In genomic region chr19:40445006-40445312, GRCh38 we compare ENCODE assay signal across 8 cellular contexts. TPM values are rescaled to one million over a fixed set of nuclear protein-coding genes. Genes with fewer than 3 reads are reported as not detected.
DNase-seq lines count a peak whose midpoint lies in the region; ATAC-seq and TF ChIP-seq lines count a peak whose summit lies in the region.

No MANE protein-coding gene starts in this region.

- no peaks in the 10 kb centered on the region for H3K9me3 Mint-ChIP-seq in activated CD8-positive, alpha-beta T cell treated with anti-CD3 and anti-CD28 coated beads for 36 hours

- H3K9me3 ChIP-seq in HEK293 (ENCODE audit: control insufficient read depth, insufficient read depth, low read depth, low read length) (no peaks in the 10 kb centered on the region), iPS DF 6.9 (ENCODE audit: control insufficient read depth, insufficient read depth, low read length) (no peaks in the 10 kb centered on the region), spleen (no peaks in the 10 kb centered on the region)

- H3K4me1 ChIP-seq in HEK293 (ENCODE audit: control insufficient read depth, insufficient read depth, low read length) = peaks cover 14% of the 10 kb centered on the region
- H3K4me1 ChIP-seq in iPS DF 6.9 (ENCODE audit: control insufficient read depth, insufficient read depth, low read length) = peaks cover 2% of the 10 kb centered on the region; the same call in 1 of the 2 replicates
- H3K4me1 ChIP-seq in spleen = peaks cover 17 to 42% (median 27%) of the 10 kb centered on the region in 6 donors

- peak overlapping the region; percentile 99 for H3K27ac ChIP-seq in HEK293 (ENCODE audit: extremely low read depth, low read depth, low read length)
- no peak overlapping the region for H3K27ac ChIP-seq in iPS DF 6.9 (ENCODE audit: low read length)
- H3K27ac ChIP-seq in spleen = peak overlapping the region; percentile 92 to 99 (median 96)

- H3K36me3 ChIP-seq in HEK293 (ENCODE audit: control insufficient read depth in 2 of 2, insufficient read depth in 1 of 2, low read length in 2 of 2) (peaks cover 24 to 36% of the 10 kb centered on the region in 2 experiments), iPS DF 6.9 (ENCODE audit: control insufficient read depth, insufficient read depth, low read length) (peaks cover 9% of the 10 kb centered on the region), spleen (peaks cover 0 to 59% (median 24%) of the 10 kb centered on the region in 6 donors)

- H3K4me3 ChIP-seq in HEK293 (ENCODE audit: low read depth, low read length) = peak overlapping the region; percentile 31
- H3K4me3 ChIP-seq in iPS DF 6.9 (ENCODE audit: low read length) = peak overlapping the region; percentile 32; the same call in 1 of the 2 replicates
- peak overlapping the region in 7 of 8 donors; percentile 81 to 95 (median 92) for H3K4me3 ChIP-seq in spleen

- no peak for ATAC-seq in activated CD8-positive, alpha-beta T cell treated with anti-CD3 and anti-CD28 coated beads for 36 hours
- ATAC-seq in GM21381 (IDR thresholded peaks at IDR 0.05; ENCODE audit: unreplicated experiment) = no peak
- ATAC-seq in HG03135 (IDR thresholded peaks at IDR 0.05; ENCODE audit: unreplicated experiment) = no peak

- CTCF ChIA-PET in HEK293 (lab: Yijun Ruan, JAX) = interaction anchor here (0.6 to 3.8 kb wide), 12 partner anchors 9 to 301 kb away, joined by 3 to 39 read pairs (median 4); partner anchors contain the start of genes BLVRB and SERTAD1
- CTCF ChIA-PET in activated CD8-positive, alpha-beta T cell treated with anti-CD3 and anti-CD28 coated beads for 36 hours (lab: Charles Lee) = interaction anchor here (1.2 to 4.1 kb wide), 4 partner anchors 18 to 140 kb away, joined by 3 to 19 read pairs (median 5); no protein-coding TSS in a partner anchor

- peaks cover 5% of the 10 kb centered on the region for H3K36me3 Mint-ChIP-seq in activated CD8-positive, alpha-beta T cell treated with anti-CD3 and anti-CD28 coated beads for 36 hours (ENCODE audit: low read depth)

- H3K4me1 Mint-ChIP-seq in activated CD8-positive, alpha-beta T cell treated with anti-CD3 and anti-CD28 coated beads for 36 hours (ENCODE audit: low read depth) = peaks cover 22% of the 10 kb centered on the region

- TF ChIP-seq CTCF in HEK293 (tag by site-specific recombination; IDR thresholded peaks at IDR 0.05) = 0 out of 2 replicates have a peak, but pooled peaks have one; percentile 5
- TF ChIP-seq CTCF in activated CD8-positive, alpha-beta T cell treated with anti-CD3 and anti-CD28 coated beads for 36 hours (IDR thresholded peaks at IDR 0.05) = no peak
- TF ChIP-seq CTCF in spleen (IDR thresholded peaks at IDR 0.05 in 8 of 11, conservative IDR thresholded peaks at IDR 0.05 in 3 of 11) = no peak

- POLR2A ChIA-PET in HEK293 (lab: Yijun Ruan, JAX) = interaction anchor here (0.6 to 17.1 kb wide), 7 partner anchors 8 to 325 kb away, joined by 3 to 428 read pairs (median 29); partner anchors contain the start of genes BLVRB, C19orf47, PLD3 and SERTAD1
- POLR2A ChIA-PET in activated CD8-positive, alpha-beta T cell treated with anti-CD3 and anti-CD28 coated beads for 36 hours (lab: Charles Lee) = interaction anchor here (2.0 kb wide), 1 partner anchor 24 kb away, joined by 8 read pairs; no protein-coding TSS in a partner anchor

- H3K27me3 ChIP-seq in iPS DF 6.9 (ENCODE audit: control insufficient read depth, insufficient read depth, low read length) (no peaks in the 10 kb centered on the region), spleen (replicated peaks in 1 of 7) (no peaks in the 10 kb centered on the region)

- WGBS in iPS DF 6.9 (ENCODE audit: insufficient coverage, insufficient read length) = no CpG with 5 or more reads among the region's 9 CpGs
- WGBS in spleen, 5 donors = 40 to 48% (median 43%) methylated on average over 9 of the region's 9 CpGs

- peak overlapping the region; percentile 92 for H3K4me3 Mint-ChIP-seq in activated CD8-positive, alpha-beta T cell treated with anti-CD3 and anti-CD28 coated beads for 36 hours

- no peak for DNase-seq in activated CD8-positive, alpha-beta T cell treated with anti-CD3 and anti-CD28 coated beads for 36 hours
- no peak for DNase-seq in iPS DF 6.9 (ENCODE audit: low read depth, low spot score)
- DNase-seq in spleen = no peak
- no peak for DNase-seq in DMS 273 (lab: John Stamatoyannopoulos, UW; ENCODE audit: unreplicated experiment)
- no peak for DNase-seq in OCI-M1 (lab: John Stamatoyannopoulos, UW)

- no peak for TF ChIP-seq POLR2A in spleen (IDR thresholded peaks at IDR 0.05)

- no peaks in the 10 kb centered on the region for H3K27me3 Mint-ChIP-seq in activated CD8-positive, alpha-beta T cell treated with anti-CD3 and anti-CD28 coated beads for 36 hours

- intact Hi-C loops in activated CD8-positive, alpha-beta T cell treated with anti-CD3 and anti-CD28 coated beads for 36 hours (cut with micrococcal nuclease) = no loop called here
- intact Hi-C loops in spleen (cut with DNase I; ENCODE audit: low total_unique reads) = loop anchor here (10.0 kb wide), 1 partner anchor 130 kb away; the partner anchor contains the start of gene SHKBP1

- H3K27ac Mint-ChIP-seq in activated CD8-positive, alpha-beta T cell treated with anti-CD3 and anti-CD28 coated beads for 36 hours = peak overlapping the region; percentile 82

TF ChIP-seq in HEK293, 187 proteins besides CTCF, POLR2A, EP300 and RAD21:
- TF ChIP-seq MZF1 (tag by site-specific recombination; IDR thresholded peaks at IDR 0.05; ENCODE audit: borderline replicate concordance) (0 out of 2 replicates have a peak, but pooled peaks have one; percentile 19), ZSCAN4 (tag by site-specific recombination; IDR thresholded peaks at IDR 0.05) (no peak), YY1 (tag by site-specific recombination; IDR thresholded peaks at IDR 0.05) (0 out of 2 replicates have a peak, but pooled peaks have one; percentile 57), ZNF335 (tag by site-specific recombination; conservative IDR thresholded peaks at IDR 0.05) (peak; percentile 15), ZBTB20 (tag by site-specific recombination; IDR thresholded peaks at IDR 0.05) (0 out of 2 replicates have a peak, but pooled peaks have one; percentile 35), PRDM1 (tag by site-specific recombination; IDR thresholded peaks at IDR 0.05) (peak; percentile 94), ZSCAN23 (tag by site-specific recombination; IDR thresholded peaks at IDR 0.05) (no peak), ZNF366 (tag by site-specific recombination; conservative IDR thresholded peaks at IDR 0.05) (peak; percentile 50; the same call in 1 of the 2 replicates)

RNA-seq across cellular contexts. Expression of gene SERTAD3, which starts 0.8 kb away (rescaled TPM):
- 10 to 100 TPM in 1 of 2 experiments, 1 to 10 TPM in 1; 8.8 to 11.2 TPM for total RNA-seq in activated CD8-positive, alpha-beta T cell treated with anti-CD3 and anti-CD28 coated beads for 36 hours
- total RNA-seq in spleen = 10 to 100 TPM; 21.5 to 51.4 (median 30.9) TPM
- 10 to 100 TPM; 21.8 to 32.6 (median 23.5) TPM for polyA plus RNA-seq in spleen

RNA-seq across cellular contexts. Expression of gene SERTAD1, which starts 19.2 kb away (rescaled TPM):
- 10 to 100 TPM; 15.5 to 17.2 TPM for total RNA-seq in activated CD8-positive, alpha-beta T cell treated with anti-CD3 and anti-CD28 coated beads for 36 hours
- total RNA-seq in spleen = 10 to 100 TPM in 6 of 7 donors, 1 to 10 TPM in 1; 9.8 to 19.7 (median 13.2) TPM
- polyA plus RNA-seq in spleen = 10 to 100 TPM in 1 of 3 donors, 1 to 10 TPM in 2; 8.5 to 14.9 (median 9.4) TPM

RNA-seq across cellular contexts. Expression of gene BLVRB, which starts 20.6 kb away (rescaled TPM):
- 10 to 100 TPM; 21.2 to 21.7 TPM for total RNA-seq in activated CD8-positive, alpha-beta T cell treated with anti-CD3 and anti-CD28 coated beads for 36 hours
- total RNA-seq in spleen = 100 to 1,000 TPM in 6 of 7 donors, 10 to 100 TPM in 1; 92.3 to 243 (median 179) TPM
- polyA plus RNA-seq in spleen = 100 to 1,000 TPM in 2 of 3 donors, 10 to 100 TPM in 1; 90.6 to 215 (median 136) TPM

RNA-seq across cellular contexts. Expression of gene SPTBN4, which starts 21.8 kb away (rescaled TPM):
- 1 to 10 TPM; 1.3 to 2.3 TPM for total RNA-seq in activated CD8-positive, alpha-beta T cell treated with anti-CD3 and anti-CD28 coated beads for 36 hours
- 1 to 10 TPM in 3 of 7 donors, under 1 TPM in 4; 0.32 to 2.3 (median 0.85) TPM for total RNA-seq in spleen
- under 1 TPM; 0.30 to 0.61 (median 0.35) TPM for polyA plus RNA-seq in spleen

RNA-seq across cellular contexts. Expression of gene PRX, which starts 31.8 kb away (rescaled TPM):
- 1 to 10 TPM; 1.2 TPM for total RNA-seq in activated CD8-positive, alpha-beta T cell treated with anti-CD3 and anti-CD28 coated beads for 36 hours
- 1 to 10 TPM; 1.7 to 3.4 (median 3.0) TPM for total RNA-seq in spleen
- polyA plus RNA-seq in spleen = 1 to 10 TPM in 1 of 3 donors, under 1 TPM in 2; 0.50 to 1.8 (median 0.56) TPM

Comparison
In these comparisons a context has a peak if more than half of its experiments do, and no peak if none do; other contexts are left out.
1. H3K4me3 ChIP-seq: peak in every context shown above with its lines; median percentile 92 in spleen; 32 in iPS DF 6.9; 31 in HEK293.
2. RNA of gene BLVRB, which starts 20.6 kb away (total RNA-seq): 92.3 to 243 TPM in spleen; 21.2 to 21.7 TPM in activated CD8-positive, alpha-beta T cell treated with anti-CD3 and anti-CD28 coated beads for 36 hours; every median in the first group is over 4 times any median in the second.